ENCODE assay signal across 27 cellular contexts in genomic region chr16:51527349-51527748, GRCh38.
"Had no signal": no experiment of that assay in that cellular context is flagged by ENCODE, and none has a peak within 500 bp of the region (broad histone marks: within the 10 kb centered on the region; RNA-seq: fewer than 3 reads in every experiment).

No MANE protein-coding gene starts in this region.

- H3K27me3 Mint-ChIP-seq: natural killer cell treated with Interleukin-12 subunit alpha and Interleukin-12 subunit beta and Interleukin-15 and Interleukin-18, amount 100 ng/mL, for 72 hours; stimulated activated memory B cell treated with anti-CD40 and anti-IgM and Interleukin-4, amounts not matched to agents 10 μg/mL and 1 μg/mL and 100 μg/mL, for 72 hours had no signal

- H3K9me3 ChIP-seq: esophagus squamous epithelium, lower lobe of right lung, psoas muscle, testis, tibial artery had no signal

- H3K27me3 ChIP-seq: dorsolateral prefrontal cortex, esophagus squamous epithelium, left lung, neural progenitor cell, testis, tibial artery had no signal

- H3K27ac Mint-ChIP-seq: natural killer cell treated with Interleukin-12 subunit alpha and Interleukin-12 subunit beta and Interleukin-15 and Interleukin-18, amount 100 ng/mL, for 72 hours; stimulated activated memory B cell treated with anti-CD40 and anti-IgM and Interleukin-4, amounts not matched to agents 10 μg/mL and 1 μg/mL and 100 μg/mL, for 72 hours; type B pancreatic cell had no signal

- H3K4me1 Mint-ChIP-seq: stimulated activated memory B cell treated with anti-CD40 and anti-IgM and Interleukin-4, amounts not matched to agents 10 μg/mL and 1 μg/mL and 100 μg/mL, for 72 hours had no signal

- H3K36me3 Mint-ChIP-seq: natural killer cell treated with Interleukin-12 subunit alpha and Interleukin-12 subunit beta and Interleukin-15 and Interleukin-18, amount 100 ng/mL, for 72 hours; neural progenitor cell; stimulated activated memory B cell treated with anti-CD40 and anti-IgM and Interleukin-4, amounts not matched to agents 10 μg/mL and 1 μg/mL and 100 μg/mL, for 72 hours had no signal

- H3K36me3 ChIP-seq: esophagus squamous epithelium, heart right ventricle, left lung, lower lobe of right lung, neural progenitor cell, spleen, tibial artery had no signal

- DNase-seq: dorsolateral prefrontal cortex; effector CD4-positive, alpha-beta T cell; esophagus squamous epithelium; foreskin melanocyte; glutamatergic neuron; heart right ventricle; hippocampal formation; left cardiac atrium; left lung; lower lobe of right lung; nucleus accumbens; psoas muscle; right cardiac atrium; spleen; stimulated activated CD4-positive, alpha-beta T cell treated with anti-CD3 and anti-CD28 coated beads, Interleukin-4, amount 100 ng/mL, for 4 hours; stimulated activated naive CD8-positive, alpha-beta T cell treated with anti-CD3 and anti-CD28 coated beads, Interleukin-15, Interleukin-2, amounts not matched to agents 100 U/mL and 50 U/mL, for 24 hours; substantia nigra; testis; tibial artery had no signal

- H3K4me3 ChIP-seq: dorsolateral prefrontal cortex, esophagus squamous epithelium, heart right ventricle, left lung, lower lobe of right lung, neural progenitor cell, psoas muscle, skin epidermis, spleen, testis, tibial artery had no signal

- H2AFZ ChIP-seq: neural progenitor cell had no signal

- ATAC-seq: heart right ventricle; left cardiac atrium; left lung; lower lobe of right lung; natural killer cell treated with Interleukin-12 subunit alpha and Interleukin-12 subunit beta and Interleukin-15 and Interleukin-18, amount 100 ng/mL, for 72 hours; psoas muscle; right cardiac atrium; stimulated activated memory B cell treated with anti-CD40 and anti-IgM and Interleukin-4, amounts not matched to agents 10 μg/mL and 1 μg/mL and 100 μg/mL, for 72 hours; stimulated activated naive CD8-positive, alpha-beta T cell treated with anti-CD3 and anti-CD28 coated beads, Interleukin-15, Interleukin-2, amounts not matched to agents 100 U/mL and 50 U/mL, for 24 hours had no signal

- H3K9ac ChIP-seq: neural progenitor cell had no signal

- H3K4me3 Mint-ChIP-seq: natural killer cell treated with Interleukin-12 subunit alpha and Interleukin-12 subunit beta and Interleukin-15 and Interleukin-18, amount 100 ng/mL, for 72 hours; neural progenitor cell; stimulated activated memory B cell treated with anti-CD40 and anti-IgM and Interleukin-4, amounts not matched to agents 10 μg/mL and 1 μg/mL and 100 μg/mL, for 72 hours had no signal

- H3K27ac ChIP-seq: dorsolateral prefrontal cortex, epithelial cell of prostate, esophagus squamous epithelium, heart right ventricle, left lung, lower lobe of right lung, psoas muscle, skin epidermis, spleen, testis, tibial artery had no signal

- FAIRE-seq: colon, islet of Langerhans had no signal

- H3K4me1 ChIP-seq: esophagus squamous epithelium, heart right ventricle, left lung, lower lobe of right lung, psoas muscle, spleen, testis, tibial artery had no signal
